14 cellular contexts compared by ENCODE assay signal in genomic region chr4:1753692-1754311, GRCh38. TPM values are rescaled to one million over a fixed set of nuclear protein-coding genes. Genes with fewer than 3 reads are reported as not detected.
DNase-seq lines count a peak whose midpoint lies in the region; ATAC-seq and TF ChIP-seq lines count a peak whose summit lies in the region.
"Had no signal": no experiment of that assay in that cellular context is flagged by ENCODE, and none has a peak within 500 bp of the region (broad histone marks: within the 10 kb centered on the region; RNA-seq: fewer than 3 reads in every experiment).

No MANE protein-coding gene starts in this region.

- H3K4me3 Mint-ChIP-seq in activated naive CD4-positive, alpha-beta T cell treated with anti-CD3 and anti-CD28 coated beads for 36 hours = no peak overlapping the region

- no peaks in the 10 kb centered on the region for H3K36me3 Mint-ChIP-seq in activated naive CD4-positive, alpha-beta T cell treated with anti-CD3 and anti-CD28 coated beads for 36 hours (ENCODE audit: low read depth)

- 88% methylated on average over 16 of the region's 16 CpGs for WGBS in urinary bladder

- no peaks in the 10 kb centered on the region for H3K27me3 ChIP-seq in HL-60 (ENCODE audit: insufficient read depth, poor library complexity, severe bottlenecking)
- H3K27me3 ChIP-seq in WERI-Rb-1 (ENCODE audit: insufficient read depth, low read depth, severe bottlenecking) = no peaks in the 10 kb centered on the region
- H3K27me3 ChIP-seq: BE2C had no signal

- no peaks in the 10 kb centered on the region for H3K36me3 ChIP-seq in WERI-Rb-1
- no peaks in the 10 kb centered on the region for H3K36me3 ChIP-seq in urinary bladder (ENCODE audit: insufficient read depth)
- H3K36me3 ChIP-seq: BE2C had no signal

- H3K27me3 Mint-ChIP-seq in activated naive CD4-positive, alpha-beta T cell treated with anti-CD3 and anti-CD28 coated beads for 36 hours (ENCODE audit: low read depth) = no peaks in the 10 kb centered on the region

- peaks cover 6% of the 10 kb centered on the region for H3K4me1 Mint-ChIP-seq in activated naive CD4-positive, alpha-beta T cell treated with anti-CD3 and anti-CD28 coated beads for 36 hours (ENCODE audit: low read depth)

- no peak for TF ChIP-seq CTCF in HL-60 (IDR thresholded peaks at IDR 0.05; ENCODE audit: insufficient read depth, low read length)
- TF ChIP-seq CTCF in WERI-Rb-1 (IDR thresholded peaks at IDR 0.05; ENCODE audit: low read depth, low read length) = no peak

- DNase-seq in HL-60 (ENCODE audit: low read depth in 1 of 2, low spot score in 1 of 2) (no peak), WERI-Rb-1 (no peak), left kidney (ENCODE audit: low read depth, low spot score) (peak; percentile 40), NCI-H1092 treated with DMSO at 0.1 percent for 48 hours (lab: John Stamatoyannopoulos, UW) (no peak)
- DNase-seq in activated naive CD4-positive, alpha-beta T cell treated with anti-CD3 and anti-CD28 coated beads for 36 hours = no peak
- DNase-seq: BE2C; KBM-7; NCI-H1105; NCI-H187; NK-92 treated with Interleukin-12 subunit alpha and Interleukin-12 subunit beta, amount 100 ng/mL, for 24 hours had no signal

- no peak overlapping the region for H3K27ac Mint-ChIP-seq in activated naive CD4-positive, alpha-beta T cell treated with anti-CD3 and anti-CD28 coated beads for 36 hours

- H3K4me1 ChIP-seq in urinary bladder (ENCODE audit: insufficient read depth) = no peaks in the 10 kb centered on the region

- H3K27ac ChIP-seq in HL-60 (replicated peaks) = peak overlapping the region; percentile 78
- H3K27ac ChIP-seq in WERI-Rb-1 = peak overlapping the region; percentile 41
- H3K27ac ChIP-seq in urinary bladder (ENCODE audit: low read depth) = peak overlapping the region; percentile 54

- CTCF ChIA-PET in activated naive CD4-positive, alpha-beta T cell treated with anti-CD3 and anti-CD28 coated beads for 36 hours (lab: Charles Lee) = no interaction called here

- no peaks in the 10 kb centered on the region for H3K9me3 ChIP-seq in WERI-Rb-1 (ENCODE audit: severe bottlenecking)
- H3K9me3 ChIP-seq: BE2C had no signal

- no peaks in the 10 kb centered on the region for H3K9me3 Mint-ChIP-seq in activated naive CD4-positive, alpha-beta T cell treated with anti-CD3 and anti-CD28 coated beads for 36 hours

- H3K4me3 ChIP-seq in HL-60 (replicated peaks; ENCODE audit: insufficient read depth, low read length) (no peak overlapping the region), WERI-Rb-1 (ENCODE audit: low read depth, low read length) (no peak overlapping the region), urinary bladder (ENCODE audit: low read depth, low read length) (no peak overlapping the region)
- H3K4me3 ChIP-seq: SK-N-MC had no signal

- intact Hi-C loops in activated naive CD4-positive, alpha-beta T cell treated with anti-CD3 and anti-CD28 coated beads for 36 hours (cut with micrococcal nuclease) = loop anchor here (2.0 kb wide), 1 partner anchor 13 kb away; no protein-coding TSS in a partner anchor

- no peak for ATAC-seq in GM21447 (IDR thresholded peaks at IDR 0.05; ENCODE audit: unreplicated experiment)
- ATAC-seq: HCT116 had no signal

RNA-seq across cellular contexts. Expression of gene TACC3, which starts 32.5 kb away (rescaled TPM):
- 8.9 TPM for total RNA-seq in urinary bladder
- polyA plus RNA-seq in urinary bladder = 5.5 TPM
- 100 to 1,000 TPM; 246 to 264 TPM for total RNA-seq in activated naive CD4-positive, alpha-beta T cell treated with anti-CD3 and anti-CD28 coated beads for 36 hours

RNA-seq across cellular contexts. Expression of gene TMEM129, which starts 32.7 kb away (rescaled TPM):
- 18.5 TPM for total RNA-seq in urinary bladder
- polyA plus RNA-seq in urinary bladder = 64.8 TPM
- total RNA-seq in activated naive CD4-positive, alpha-beta T cell treated with anti-CD3 and anti-CD28 coated beads for 36 hours = 10 to 100 TPM; 19.0 to 19.8 TPM

RNA-seq across cellular contexts. Expression of gene FGFR3, which starts 39.3 kb away (rescaled TPM):
- 26.5 TPM for total RNA-seq in urinary bladder
- polyA plus RNA-seq in urinary bladder = 12.3 TPM
- total RNA-seq in activated naive CD4-positive, alpha-beta T cell treated with anti-CD3 and anti-CD28 coated beads for 36 hours = under 1 TPM; 0.27 to 0.52 TPM

RNA-seq across cellular contexts. Expression of gene SLBP, which starts 41.7 kb away (rescaled TPM):
- total RNA-seq in urinary bladder = 32.3 TPM
- polyA plus RNA-seq in urinary bladder = 41.0 TPM
- 10 to 100 TPM; 75.4 to 77.1 TPM for total RNA-seq in activated naive CD4-positive, alpha-beta T cell treated with anti-CD3 and anti-CD28 coated beads for 36 hours

Comparison
In these comparisons a context has a peak if more than half of its experiments do, and no peak if none do; other contexts are left out.
1. RNA of gene TACC3, which starts 32.5 kb away (total RNA-seq): 246 to 264 TPM in activated naive CD4-positive, alpha-beta T cell treated with anti-CD3 and anti-CD28 coated beads for 36 hours; 8.9 TPM in urinary bladder (single experiment); every median in the first group is over 10 times any median in the second.
2. RNA of gene FGFR3, which starts 39.3 kb away (total RNA-seq): 26.5 TPM in urinary bladder (single experiment); 0.27 to 0.52 TPM in activated naive CD4-positive, alpha-beta T cell treated with anti-CD3 and anti-CD28 coated beads for 36 hours; every median in the first group is over 10 times any median in the second.
3. Peak in every context shown above with its lines, with median percentiles within 50 percentile points of each other: H3K27ac ChIP-seq.